8 cellular contexts compared by ENCODE assay signal in genomic region chr5:154467655-154468354, GRCh38. TPM values are rescaled to one million over a fixed set of nuclear protein-coding genes. Genes with fewer than 3 reads are reported as not detected.
DNase-seq lines count a peak whose midpoint lies in the region; ATAC-seq and TF ChIP-seq lines count a peak whose summit lies in the region.

No MANE protein-coding gene starts in this region.

- H3K36me3 Mint-ChIP-seq in nephron progenitor cell (ENCODE audit: low read depth): no peaks in the 10 kb centered on the region

- H3K4me3 ChIP-seq in NT2/D1 (ENCODE audit: insufficient read length, low read depth): no peak overlapping the region
- no peak overlapping the region for H3K4me3 ChIP-seq in esophagus muscularis mucosa

- TF ChIP-seq POLR2A in esophagus muscularis mucosa (IDR thresholded peaks at IDR 0.05; ENCODE audit: low read depth): no peak

- H3K4me1 ChIP-seq in NT2/D1 (ENCODE audit: insufficient read depth, insufficient read length) (peaks cover 4% of the 10 kb centered on the region), esophagus muscularis mucosa (peaks cover 2 to 8% (median 4%) of the 10 kb centered on the region in 4 donors)

- TF ChIP-seq CTCF in esophagus muscularis mucosa (IDR thresholded peaks at IDR 0.05): peak; percentile 72 to 92 (median 89)
- TF ChIP-seq CTCF in nephron progenitor cell (IDR thresholded peaks at IDR 0.05): peak; percentile 91

- H3K4me1 Mint-ChIP-seq in nephron progenitor cell: peaks cover 19% of the 10 kb centered on the region

- no peak for TF ChIP-seq EP300 in esophagus muscularis mucosa (IDR thresholded peaks at IDR 0.05)

- H3K9ac ChIP-seq in NT2/D1 (ENCODE audit: insufficient read length, low read depth): peak overlapping the region; percentile 32

- DNase-seq in COLO668 (lab: John Stamatoyannopoulos, UW; ENCODE audit: unreplicated experiment) (peak; percentile 62), NT2/D1 (ENCODE audit: low read depth, low spot score) (no peak), activated T-cell treated with anti-CD3 and anti-CD28 coated beads for 1 hour (ENCODE audit: low read depth) (peak; percentile 73), esophagus muscularis mucosa (ENCODE audit: extremely low spot score) (peak; percentile 94), nephron progenitor cell (peak; percentile 91)
- DNase-seq in stimulated activated naive CD8-positive, alpha-beta T cell treated with anti-CD3 and anti-CD28 coated beads, Interleukin-15, Interleukin-2, amounts not matched to agents 100 U/mL and 50 U/mL, for 24 hours: peak; percentile 85

- H3K36me3 ChIP-seq in NT2/D1 (ENCODE audit: insufficient read depth, insufficient read length, low read length) (no peaks in the 10 kb centered on the region), esophagus muscularis mucosa (peaks cover 0 to 7% (median 0%) of the 10 kb centered on the region in 4 donors)

- no peak overlapping the region for H3K27ac ChIP-seq in esophagus muscularis mucosa (replicated peaks in 1 of 4)

- H3K27me3 ChIP-seq in NT2/D1 (ENCODE audit: insufficient read depth, insufficient read length) (peaks cover 36% of the 10 kb centered on the region), esophagus muscularis mucosa (peaks cover 0 to 49% (median 19%) of the 10 kb centered on the region in 4 donors)

- ATAC-seq in GM19372 (IDR thresholded peaks at IDR 0.05; ENCODE audit: low read depth, unreplicated experiment) (peak; percentile 99), HG03432 (IDR thresholded peaks at IDR 0.05; ENCODE audit: unreplicated experiment) (peak; percentile 98)
- peak; percentile 92 for ATAC-seq in stimulated activated naive CD8-positive, alpha-beta T cell treated with anti-CD3 and anti-CD28 coated beads, Interleukin-15, Interleukin-2, amounts not matched to agents 100 U/mL and 50 U/mL, for 24 hours

- H3K27ac Mint-ChIP-seq in nephron progenitor cell: no peak overlapping the region

- WGBS in esophagus muscularis mucosa: 52% methylated on average over 16 of the region's 18 CpGs

- H3K4me3 Mint-ChIP-seq in nephron progenitor cell: no peak overlapping the region

- H3K27me3 Mint-ChIP-seq in nephron progenitor cell (ENCODE audit: low read depth, poor library complexity): peaks cover 70% of the 10 kb centered on the region

- H3K9me3 ChIP-seq in NT2/D1 (ENCODE audit: insufficient read depth, low read length) (no peaks in the 10 kb centered on the region), esophagus muscularis mucosa (no peaks in the 10 kb centered on the region)

- no peaks in the 10 kb centered on the region for H3K9me3 Mint-ChIP-seq in nephron progenitor cell

- intact Hi-C loops in esophagus muscularis mucosa (cut with DNase I): loop anchor here (1.0 kb wide), 1 partner anchor 142 kb away; no protein-coding TSS in a partner anchor

RNA-seq across cellular contexts. Expression of gene HAND1, which starts 10.2 kb away (rescaled TPM):
- not detected for total RNA-seq in esophagus muscularis mucosa

RNA-seq across cellular contexts. Expression of gene SAP30L, which starts 22.0 kb away (rescaled TPM):
- total RNA-seq in esophagus muscularis mucosa: 10 to 100 TPM; 34.9 to 54.9 (median 46.2) TPM
